Comparison of ENCODE assay signal across 8 cellular contexts in genomic region chr11:96272542-96273306, GRCh38.
DNase-seq lines count a peak whose midpoint lies in the region; TF ChIP-seq lines count a peak whose summit lies in the region.

No MANE protein-coding gene starts in this region.

- TF ChIP-seq POLR2A in suprapubic skin (IDR thresholded peaks at IDR 0.05), result no peak

- peak overlapping the region; percentile 47 to 78 (median 62) for H3K4me3 Mint-ChIP-seq in IgD-negative memory B cell
- no peak overlapping the region for H3K4me3 Mint-ChIP-seq in endothelial cell (ENCODE audit: unreplicated experiment)

- H3K36me3 Mint-ChIP-seq in IgD-negative memory B cell (peaks cover 4% of the 10 kb centered on the region), endothelial cell (ENCODE audit: low read depth, unreplicated experiment) (peaks cover 5% of the 10 kb centered on the region)

- peaks cover 13% of the 10 kb centered on the region for H3K4me1 ChIP-seq in suprapubic skin

- H3K27ac Mint-ChIP-seq in IgD-negative memory B cell (peak overlapping the region; percentile 84 to 97 (median 92)), endothelial cell (ENCODE audit: unreplicated experiment) (peak overlapping the region; percentile 80)

- WGBS in suprapubic skin, result 45% methylated on average over 3 of the region's 3 CpGs

- no peaks in the 10 kb centered on the region for H3K36me3 ChIP-seq in suprapubic skin

- no peaks in the 10 kb centered on the region for H3K27me3 Mint-ChIP-seq in IgD-negative memory B cell
- H3K27me3 Mint-ChIP-seq in endothelial cell (ENCODE audit: unreplicated experiment), result no peaks in the 10 kb centered on the region

- DNase-seq in NCI-H748 (lab: John Stamatoyannopoulos, UW; ENCODE audit: unreplicated experiment), result peak; percentile 4
- DNase-seq in NCI-H748 treated with DMSO at 0.1 percent for 48 hours (lab: John Stamatoyannopoulos, UW), result no peak
- DNase-seq in endothelial cell (ENCODE audit: low spot score), result no peak
- no peak for DNase-seq in suprapubic skin (ENCODE audit: low spot score in 2 of 2)
- no peak for DNase-seq in midbrain (lab: John Stamatoyannopoulos, UW)
- no peak for DNase-seq in T-helper 9 cell
- DNase-seq in activated CD8-positive, alpha-beta memory T cell treated with anti-CD3 and anti-CD28 coated beads, Interleukin-2, amount 50 U/mL, for 48 hours, result no peak

- H3K4me1 Mint-ChIP-seq in IgD-negative memory B cell (peaks cover 25 to 36% (median 30%) of the 10 kb centered on the region in 3 donors), endothelial cell (ENCODE audit: unreplicated experiment) (no peaks in the 10 kb centered on the region)

- H3K27ac ChIP-seq in suprapubic skin, result peak overlapping the region; percentile 19

- no peak for TF ChIP-seq EP300 in suprapubic skin (IDR thresholded peaks at IDR 0.05)

- H3K9me3 ChIP-seq in suprapubic skin, result no peaks in the 10 kb centered on the region

- peaks cover 1 to 6% (median 2%) of the 10 kb centered on the region in 3 donors for H3K9me3 Mint-ChIP-seq in IgD-negative memory B cell
- H3K9me3 Mint-ChIP-seq in endothelial cell (ENCODE audit: unreplicated experiment), result no peaks in the 10 kb centered on the region

- H3K27me3 ChIP-seq in suprapubic skin, result no peaks in the 10 kb centered on the region

- no peak overlapping the region for H3K4me3 ChIP-seq in suprapubic skin

- TF ChIP-seq CTCF in endothelial cell (IDR thresholded peaks at IDR 0.05; ENCODE audit: unreplicated experiment) (no peak), suprapubic skin (IDR thresholded peaks at IDR 0.05) (no peak)
